Comparison of ENCODE assay signal across 8 cellular contexts in genomic region chr12:12267801-12268200, GRCh38. TPM values are rescaled to one million over a fixed set of nuclear protein-coding genes. Genes with fewer than 3 reads are reported as not detected.
DNase-seq lines count a peak whose midpoint lies in the region; ATAC-seq and TF ChIP-seq lines count a peak whose summit lies in the region.

No MANE protein-coding gene starts in this region.

- intact Hi-C loops in body of pancreas (cut with DNase I), result no loop called here

- no peak overlapping the region for H2BK5ac ChIP-seq in mesenchymal stem cell (ENCODE audit: low read depth, low read length, poor library complexity, severe bottlenecking)

- no peaks in the 10 kb centered on the region for H3K27me3 ChIP-seq in body of pancreas
- H3K27me3 ChIP-seq in mesenchymal stem cell (ENCODE audit: control insufficient read depth in 1 of 2, insufficient read depth in 1 of 2, low read length in 2 of 2), result no peaks in the 10 kb centered on the region

- no peak overlapping the region for H2BK12ac ChIP-seq in mesenchymal stem cell (ENCODE audit: low read length in 2 of 2)

- H4K8ac ChIP-seq in mesenchymal stem cell (ENCODE audit: low read length), result no peak overlapping the region

- peak overlapping the region in 1 of 2 experiments; percentile 66 for H3K18ac ChIP-seq in mesenchymal stem cell (ENCODE audit: low read depth in 1 of 2, low read length in 2 of 2)

- H3K27ac ChIP-seq in body of pancreas (peak overlapping the region in 3 of 4 donors; percentile 98 to 99 (median 99)), mesenchymal stem cell (ENCODE audit: low read length, poor library complexity, severe bottlenecking) (peak overlapping the region; percentile 17)

- H2BK15ac ChIP-seq in mesenchymal stem cell (ENCODE audit: low read depth, poor library complexity, severe bottlenecking), result no peak overlapping the region

- H3K4me2 ChIP-seq in mesenchymal stem cell (ENCODE audit: low read length, poor library complexity, severe bottlenecking), result peak overlapping the region; percentile 91

- no peak overlapping the region for H3K14ac ChIP-seq in mesenchymal stem cell (ENCODE audit: low read length in 2 of 2)

- H3K9me3 ChIP-seq in body of pancreas (no peaks in the 10 kb centered on the region), mesenchymal stem cell (ENCODE audit: control insufficient read depth, low read length) (no peaks in the 10 kb centered on the region)

- H3K79me1 ChIP-seq in mesenchymal stem cell (replicated peaks; ENCODE audit: low read length, poor library complexity, severe bottlenecking), result peaks cover 6% of the 10 kb centered on the region

- no peaks in the 10 kb centered on the region for H3K36me3 ChIP-seq in body of pancreas (replicated peaks in 1 of 2; ENCODE audit: insufficient read depth in 1 of 2, low read depth in 2 of 2)
- no peaks in the 10 kb centered on the region for H3K36me3 ChIP-seq in mesenchymal stem cell (ENCODE audit: control insufficient read depth in 1 of 2, insufficient read depth in 2 of 2, low read depth in 1 of 2, low read length in 2 of 2)

- WGBS in body of pancreas, 2 donors, result 23 to 27% methylated on average over 4 to 5 of the region's 5 CpGs
- WGBS in mesenchymal stem cell, result 38% methylated on average over 5 of the region's 5 CpGs

- DNase-seq in DMS79 (lab: John Stamatoyannopoulos, UW) (peak; percentile 32), LoVo (ENCODE audit: low spot score) (peak; percentile 23), body of pancreas (no peak), mesenchymal stem cell (no peak), cerebellar nuclear complex (lab: John Stamatoyannopoulos, UW) (no peak)

- H2AK5ac ChIP-seq in mesenchymal stem cell (ENCODE audit: low read length, severe bottlenecking), result peak overlapping the region; percentile 91

- no peak for ATAC-seq in body of pancreas
- no peak for ATAC-seq in GM19467 (IDR thresholded peaks at IDR 0.05; ENCODE audit: unreplicated experiment)
- no peak for ATAC-seq in GM18502 (IDR thresholded peaks at IDR 0.05; ENCODE audit: poor library complexity, unreplicated experiment)
- no peak for ATAC-seq in GM21381 (IDR thresholded peaks at IDR 0.05; ENCODE audit: unreplicated experiment)

- no peak overlapping the region for H2BK120ac ChIP-seq in mesenchymal stem cell (ENCODE audit: low read depth, low read length)

- no peak overlapping the region for H3K4ac ChIP-seq in mesenchymal stem cell (ENCODE audit: low read depth in 1 of 2, low read length in 2 of 2)

- H3K23ac ChIP-seq in mesenchymal stem cell (ENCODE audit: low read length in 2 of 2), result peak overlapping the region in 1 of 2 experiments; percentile 83

- peak overlapping the region; percentile 100 for H3K9ac ChIP-seq in mesenchymal stem cell (ENCODE audit: low read length)

- TF ChIP-seq POLR2A in body of pancreas (IDR thresholded peaks at IDR 0.05), result no peak

- H3K4me3 ChIP-seq in body of pancreas (peak overlapping the region in 1 of 2 donors; percentile 77), mesenchymal stem cell (ENCODE audit: insufficient read depth in 1 of 2, low read depth in 1 of 2, low read length in 2 of 2) (peak overlapping the region in 1 of 2 experiments; percentile 88)

- peaks cover 26% of the 10 kb centered on the region for H3K4me1 ChIP-seq in body of pancreas
- H3K4me1 ChIP-seq in mesenchymal stem cell (ENCODE audit: control insufficient read depth, insufficient read depth, low read depth, low read length), result peaks cover 6% of the 10 kb centered on the region

- H4K91ac ChIP-seq in mesenchymal stem cell (ENCODE audit: low read length), result no peak overlapping the region

- no peak for TF ChIP-seq CTCF in body of pancreas (IDR thresholded peaks at IDR 0.05)

- no peak overlapping the region for H2AFZ ChIP-seq in mesenchymal stem cell (ENCODE audit: low read depth, low read length)

RNA-seq across cellular contexts. Expression of gene LRP6, which starts 1.0 kb away (rescaled TPM):
- total RNA-seq in body of pancreas, result 10 to 100 TPM; 23.1 to 26.7 TPM
- polyA plus RNA-seq in mesenchymal stem cell (2013, experiment 1 of 2), result 20.2 TPM
- 16.9 TPM for polyA plus RNA-seq in mesenchymal stem cell (2013, experiment 2 of 2)

Comparison
In these comparisons a context has a peak if more than half of its experiments do, and no peak if none do; other contexts are left out.
1. DNase-seq: peak in DMS79 (single experiment) and LoVo (single experiment); none in body of pancreas (0 of 4), mesenchymal stem cell (single experiment) and cerebellar nuclear complex (0 of 2).